ENCODE assay signal across 8 cellular contexts in genomic region chr19:19900574-19901444, GRCh38. TPM values are rescaled to one million over a fixed set of nuclear protein-coding genes. Genes with fewer than 3 reads are reported as not detected.
DNase-seq lines count a peak whose midpoint lies in the region; ATAC-seq and TF ChIP-seq lines count a peak whose summit lies in the region.

ZNF93 (plus strand) TSS chr19:19900946; CDS start chr19:19901089, 143 bp downstream.

- no peak for TF ChIP-seq CTCF in gastroesophageal sphincter (IDR thresholded peaks at IDR 0.05)

- TF ChIP-seq POLR2A in gastroesophageal sphincter (IDR thresholded peaks at IDR 0.05): peak in 1 of 2 donors; percentile 21

- H3K79me1 ChIP-seq in neuronal stem cell (ENCODE audit: low read depth, low read length): no peaks in the 10 kb centered on the region

- ATAC-seq in GM21576 (IDR thresholded peaks at IDR 0.05; ENCODE audit: unreplicated experiment) (peak; percentile 93), gastroesophageal sphincter (peak; percentile 99)

- no peak within 1 kb of the TSS for H2BK12ac ChIP-seq in neuronal stem cell (ENCODE audit: low read length)

- 0% methylated on average over 4 to 12 of the region's 38 CpGs for WGBS in gastroesophageal sphincter (ENCODE audit: low coverage in 1 of 2), 2 donors
- no CpG with 5 or more reads among the region's 38 CpGs for WGBS in neuronal stem cell (ENCODE audit: extremely low coverage in 2 of 2, insufficient read length in 2 of 2, insufficient replicate concordance in 1 of 2), 2 donors

- H3K27ac ChIP-seq in Karpas-422 (ENCODE audit: low read length) (peak within 1 kb of the TSS; percentile 81), SJCRH30 (peak within 1 kb of the TSS; percentile 89), gastroesophageal sphincter (peak within 1 kb of the TSS; percentile 90 to 96 (median 91)), neuronal stem cell (replicated peaks; ENCODE audit: low read length) (peak within 1 kb of the TSS; percentile 93)

- no peaks in the 10 kb centered on the region for H3K9me2 ChIP-seq in Karpas-422 (replicated peaks; ENCODE audit: insufficient read depth, low read length)

- no peaks in the 10 kb centered on the region for H4K20me1 ChIP-seq in Karpas-422 (ENCODE audit: insufficient read depth, low read depth, low read length)

- H2BK5ac ChIP-seq in neuronal stem cell (ENCODE audit: low read length): peak within 1 kb of the TSS; percentile 88

- DNase-seq in DMS114 treated with DMSO at 0.1 percent for 48 hours (lab: John Stamatoyannopoulos, UW; ENCODE audit: unreplicated experiment): peak; percentile 95
- peak; percentile 99 for DNase-seq in Karpas-422
- DNase-seq in SJCRH30: peak; percentile 97 to 99
- peak; percentile 90 for DNase-seq in activated naive CD4-positive, alpha-beta T cell treated with anti-CD3 and anti-CD28 coated beads, Interleukin-2, amount 50 U/mL, for 16 hours
- peak; percentile 97 for DNase-seq in neuronal stem cell (ENCODE audit: low spot score)
- peak; percentile 97 for DNase-seq in stromal cell of bone marrow (ENCODE audit: low read depth)

- H3K4ac ChIP-seq in neuronal stem cell (ENCODE audit: low read length): no peak within 1 kb of the TSS

- H2BK120ac ChIP-seq in neuronal stem cell (ENCODE audit: low read depth, low read length): no peak within 1 kb of the TSS

- H3K36me3 ChIP-seq in Karpas-422 (ENCODE audit: insufficient read depth, low read length): peaks cover 34% of the 10 kb centered on the region
- peaks cover 21% of the 10 kb centered on the region for H3K36me3 ChIP-seq in SJCRH30
- H3K36me3 ChIP-seq in gastroesophageal sphincter: no peaks in the 10 kb centered on the region
- peaks cover 3 to 39% of the 10 kb centered on the region in 2 donors for H3K36me3 ChIP-seq in neuronal stem cell (replicated peaks in 1 of 2; ENCODE audit: control insufficient read depth in 2 of 2, insufficient read depth in 2 of 2, low read length in 2 of 2)

- H3K4me1 ChIP-seq in Karpas-422 (ENCODE audit: low read length) (peaks cover 6% of the 10 kb centered on the region), SJCRH30 (no peaks in the 10 kb centered on the region), gastroesophageal sphincter (peaks cover 0 to 17% (median 0%) of the 10 kb centered on the region in 3 donors), neuronal stem cell (ENCODE audit: control insufficient read depth in 2 of 2, insufficient read depth in 1 of 2, low read depth in 1 of 2, low read length in 2 of 2) (peaks cover 0 to 9% of the 10 kb centered on the region in 2 donors)

- H3K14ac ChIP-seq in neuronal stem cell (ENCODE audit: low read length): no peak within 1 kb of the TSS

- no peak within 1 kb of the TSS for H2BK15ac ChIP-seq in neuronal stem cell (ENCODE audit: low read length)

- peaks cover 16% of the 10 kb centered on the region for H3K9me3 ChIP-seq in Karpas-422 (ENCODE audit: low read length)
- peaks cover 13% of the 10 kb centered on the region for H3K9me3 ChIP-seq in SJCRH30 (replicated peaks)
- H3K9me3 ChIP-seq in gastroesophageal sphincter: no peaks in the 10 kb centered on the region
- H3K9me3 ChIP-seq in neuronal stem cell (replicated peaks in 1 of 2; ENCODE audit: control insufficient read depth in 2 of 2, insufficient read depth in 1 of 2, low read depth in 1 of 2, low read length in 2 of 2): peaks cover 6 to 73% of the 10 kb centered on the region in 2 donors

- H3K9ac ChIP-seq in Karpas-422 (ENCODE audit: low read length): peak within 1 kb of the TSS; percentile 94
- peak within 1 kb of the TSS; percentile 85 for H3K9ac ChIP-seq in neuronal stem cell (ENCODE audit: low read depth, low read length, poor library complexity)

- no peak within 1 kb of the TSS for H4K91ac ChIP-seq in neuronal stem cell (ENCODE audit: low read depth, low read length, poor library complexity)

- H3K4me3 ChIP-seq in Karpas-422 (ENCODE audit: low read length) (peak within 1 kb of the TSS; percentile 91), SJCRH30 (peak within 1 kb of the TSS; percentile 77), gastroesophageal sphincter (peak within 1 kb of the TSS; percentile 43 to 79), neuronal stem cell (ENCODE audit: low read length in 2 of 2) (peak within 1 kb of the TSS; percentile 78 to 91)

- no peak for TF ChIP-seq EP300 in gastroesophageal sphincter (IDR thresholded peaks at IDR 0.05)

- H3K23ac ChIP-seq in neuronal stem cell (ENCODE audit: low read depth, low read length, poor library complexity): peak within 1 kb of the TSS; percentile 23

- no peak within 1 kb of the TSS for H4K8ac ChIP-seq in neuronal stem cell (ENCODE audit: low read depth, low read length)

- peak within 1 kb of the TSS; percentile 67; the same call in 1 of the 2 replicates for H2AFZ ChIP-seq in Karpas-422 (ENCODE audit: low read length)
- H2AFZ ChIP-seq in neuronal stem cell (ENCODE audit: low read length): peak within 1 kb of the TSS; percentile 86

- H2AK5ac ChIP-seq in neuronal stem cell (ENCODE audit: low read depth, low read length): peak within 1 kb of the TSS; percentile 30

- peak within 1 kb of the TSS; percentile 92 for H3K18ac ChIP-seq in neuronal stem cell (ENCODE audit: low read length)

- H3K27me3 ChIP-seq in Karpas-422 (ENCODE audit: low read length) (no peaks in the 10 kb centered on the region), SJCRH30 (no peaks in the 10 kb centered on the region), gastroesophageal sphincter (no peaks in the 10 kb centered on the region), neuronal stem cell (ENCODE audit: control insufficient read depth in 3 of 3, insufficient read depth in 3 of 3, low read depth in 1 of 3, low read length in 3 of 3) (no peaks in the 10 kb centered on the region)

- peaks cover 49% of the 10 kb centered on the region for H3K79me2 ChIP-seq in Karpas-422 (ENCODE audit: low read length)

- H3K4me2 ChIP-seq in Karpas-422 (ENCODE audit: low read depth, low read length, poor library complexity, severe bottlenecking) (peak within 1 kb of the TSS; percentile 76), neuronal stem cell (ENCODE audit: insufficient read depth, low read length, poor library complexity, severe bottlenecking) (peak within 1 kb of the TSS; percentile 51)

RNA-seq across cellular contexts. Expression of gene ZNF93, which starts in this region (rescaled TPM):
- total RNA-seq in Karpas-422 (2014; rRNA removed; shearing (Covaris generic); ENCODE audit: low replicate concordance): 14.3 and 31.4 TPM in 2 replicates
- 32.4 and 34.8 TPM in 2 replicates for total RNA-seq in SJCRH30 (2014; rRNA removed; shearing (Covaris generic))
- 1 to 10 TPM; 1.7 to 6.1 (median 2.9) TPM for total RNA-seq in gastroesophageal sphincter
- polyA plus RNA-seq in neuronal stem cell (2013, experiment 1 of 2): 35.5 TPM
- 34.8 TPM for polyA plus RNA-seq in neuronal stem cell (2013, experiment 2 of 2)

Comparison
In these comparisons a context has a peak if more than half of its experiments do, and no peak if none do; other contexts are left out.
1. Peak in every context shown above with its lines: DNase-seq, ATAC-seq, H3K4me3 ChIP-seq and H3K27ac ChIP-seq.